23 cellular contexts compared by ENCODE assay signal in the genomic region with DNA sequence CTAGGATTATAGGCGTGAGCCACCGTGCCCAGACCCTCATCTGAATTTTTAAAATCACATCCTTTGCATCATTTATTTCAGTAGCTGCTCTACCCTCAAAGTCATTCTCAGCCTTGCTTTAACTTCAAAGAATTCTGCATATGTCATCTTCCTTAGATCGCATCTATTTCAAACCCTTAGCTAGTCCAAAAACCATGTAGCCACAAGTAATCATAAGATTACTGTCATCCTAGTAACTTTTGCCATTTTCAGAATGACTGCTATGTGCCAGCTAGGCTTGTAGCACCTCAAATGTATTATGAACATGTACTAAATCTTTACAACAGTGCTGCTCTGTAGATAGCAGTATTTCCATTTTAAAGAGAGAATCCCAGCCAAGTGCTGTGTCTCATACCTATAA.
"Had no signal": no experiment of that assay in that cellular context is flagged by ENCODE, and none has a peak within 500 bp of the region (broad histone marks: within the 10 kb centered on the region; RNA-seq: fewer than 3 reads in every experiment).

No MANE protein-coding gene starts in this region.

- H3K27me3 Mint-ChIP-seq: effector memory CD8-positive, alpha-beta T cell; naive B cell had no signal

- ATAC-seq: effector memory CD8-positive, alpha-beta T cell; heart right ventricle; left cardiac atrium; left lung; mucosa of descending colon; sciatic nerve had no signal

- H3K4me3 Mint-ChIP-seq: effector memory CD8-positive, alpha-beta T cell; mesothelial cell of epicardium; naive B cell; nephron progenitor cell had no signal

- H3K36me3 Mint-ChIP-seq: naive B cell had no signal

- DNase-seq: cortex of kidney; effector memory CD8-positive, alpha-beta T cell; erythroblast; esophagus squamous epithelium; foreskin melanocyte; glutamatergic neuron; heart right ventricle; hippocampal formation; left cardiac atrium; left lung; mesenchymal stem cell; mucosa of descending colon; naive B cell; nephron progenitor cell; nucleus accumbens; stimulated activated CD4-positive, alpha-beta T cell treated with anti-CD3 and anti-CD28 coated beads, Interleukin-12 subunit alpha, Interleukin-12 subunit beta, amount 100 ng/mL, for 4 hours; stimulated activated CD4-positive, alpha-beta T cell treated with anti-CD3 and anti-CD28 coated beads, Interleukin-1b, Interleukin-23, amount 100 ng/mL, for 48 hours; stimulated activated CD4-positive, alpha-beta T cell treated with anti-CD3 and anti-CD28 coated beads, Interleukin-4, amount 100 ng/mL, for 1 hour; stimulated activated CD8-positive, alpha-beta memory T cell treated with anti-CD3 and anti-CD28 coated beads, Interleukin-4, amount 100 ng/mL, for 48 hours; stimulated activated naive CD4-positive, alpha-beta T cell treated with Interleukin-2 at 50 U/mL for 16 hours; upper lobe of left lung had no signal

- H3K27ac Mint-ChIP-seq: effector memory CD8-positive, alpha-beta T cell; mesothelial cell of epicardium; naive B cell; nephron progenitor cell had no signal

- H3K9me3 Mint-ChIP-seq: effector memory CD8-positive, alpha-beta T cell; mesothelial cell of epicardium; naive B cell had no signal
